Comparison of ENCODE assay signal across 26 cellular contexts in the genomic region with DNA sequence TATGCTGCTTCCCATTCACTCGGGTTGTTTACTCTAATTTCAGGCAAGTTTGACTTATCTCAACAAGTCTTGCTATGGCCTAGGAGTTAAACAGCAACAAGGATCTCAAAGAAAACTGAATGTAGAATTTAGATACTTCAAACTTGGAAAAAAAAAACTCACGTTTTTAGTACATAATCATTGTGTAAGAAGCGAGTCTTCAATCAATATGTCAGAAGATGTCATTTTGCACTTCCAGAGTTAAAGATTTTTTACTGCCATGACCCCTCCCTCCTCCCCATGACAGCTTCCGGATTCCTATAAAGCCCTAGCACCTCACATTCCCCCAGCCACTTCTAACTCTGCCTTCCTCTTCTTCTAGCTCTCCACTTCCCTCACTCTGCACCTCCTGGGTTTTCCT.
"Had no signal": no experiment of that assay in that cellular context is flagged by ENCODE, and none has a peak within 500 bp of the region (broad histone marks: within the 10 kb centered on the region; RNA-seq: fewer than 3 reads in every experiment).

No MANE protein-coding gene starts in this region.

- H3K36me3 Mint-ChIP-seq: naive thymus-derived CD8-positive, alpha-beta T cell; stimulated activated naive B cell treated with anti-CD40 and anti-IgM and Interleukin-4, amounts not matched to agents 10 μg/mL and 1 μg/mL and 100 μg/mL, for 72 hours had no signal

- H3K27me3 Mint-ChIP-seq: naive thymus-derived CD8-positive, alpha-beta T cell had no signal

- H3K27me3 ChIP-seq: left lung, pancreas, stomach, testis, thyroid gland, transverse colon, upper lobe of right lung had no signal

- H3K27ac Mint-ChIP-seq: nephron; stimulated activated naive B cell treated with anti-CD40 and anti-IgM and Interleukin-4, amounts not matched to agents 10 μg/mL and 1 μg/mL and 100 μg/mL, for 72 hours had no signal

- H3K4me1 Mint-ChIP-seq: nephron; stimulated activated naive B cell treated with anti-CD40 and anti-IgM and Interleukin-4, amounts not matched to agents 10 μg/mL and 1 μg/mL and 100 μg/mL, for 72 hours had no signal

- ATAC-seq: left colon; left lung; lower lobe of right lung; naive thymus-derived CD8-positive, alpha-beta T cell; pancreas; right cardiac atrium; sciatic nerve; stimulated activated naive B cell treated with anti-CD40 and anti-IgM and Interleukin-4, amounts not matched to agents 10 μg/mL and 1 μg/mL and 100 μg/mL, for 72 hours; stimulated activated naive CD8-positive, alpha-beta T cell treated with anti-CD3 and anti-CD28 coated beads, Interleukin-15, Interleukin-2, amounts not matched to agents 100 U/mL and 50 U/mL, for 24 hours; upper lobe of right lung had no signal

- H3K4me1 ChIP-seq: left lung, lower lobe of right lung, pancreas, prostate gland, testis, thyroid gland, transverse colon, upper lobe of right lung had no signal

- H3K4me3 Mint-ChIP-seq: naive thymus-derived CD8-positive, alpha-beta T cell; nephron; stimulated activated naive B cell treated with anti-CD40 and anti-IgM and Interleukin-4, amounts not matched to agents 10 μg/mL and 1 μg/mL and 100 μg/mL, for 72 hours had no signal

- DNase-seq: hippocampal formation; left colon; left lung; lower lobe of right lung; mammary epithelial cell; mesenchymal stem cell; naive thymus-derived CD8-positive, alpha-beta T cell; nucleus accumbens; pancreas; posterior cingulate gyrus; retina; right cardiac atrium; stimulated activated CD4-positive, alpha-beta T cell treated with anti-CD3 and anti-CD28 coated beads, Interleukin-12 subunit alpha, Interleukin-12 subunit beta, amount 100 ng/mL, for 4 hours; stimulated activated CD4-positive, alpha-beta T cell treated with anti-CD3 and anti-CD28 coated beads, Interleukin-15, amount 100 ng/mL, for 24 hours; stimulated activated CD4-positive, alpha-beta T cell treated with anti-CD3 and anti-CD28 coated beads, Interleukin-2, amount 100 ng/mL, for 24 hours; stimulated activated CD4-positive, alpha-beta T cell treated with anti-CD3 and anti-CD28 coated beads, Interleukin-4, amount 100 ng/mL, for 1 hour; stimulated activated naive B cell treated with anti-CD40 and anti-IgM and Interleukin-4, amounts not matched to agents 10 μg/mL and 1 μg/mL and 100 μg/mL, for 72 hours; stimulated activated naive CD8-positive, alpha-beta T cell treated with anti-CD3 and anti-CD28 coated beads, Interleukin-15, Interleukin-2, amounts not matched to agents 100 U/mL and 50 U/mL, for 24 hours; stomach; testis; thyroid gland; transverse colon; upper lobe of right lung had no signal

- H3K9me3 Mint-ChIP-seq: naive thymus-derived CD8-positive, alpha-beta T cell; nephron; stimulated activated naive B cell treated with anti-CD40 and anti-IgM and Interleukin-4, amounts not matched to agents 10 μg/mL and 1 μg/mL and 100 μg/mL, for 72 hours had no signal

- H3K27ac ChIP-seq: left lung, lower lobe of right lung, pancreas, prostate gland, stomach, testis, thyroid gland, transverse colon, upper lobe of right lung had no signal

- H3K9me3 ChIP-seq: left lung, lower lobe of right lung, pancreas, prostate gland, stomach, testis, thyroid gland, transverse colon, upper lobe of right lung had no signal
